10 cellular contexts compared by ENCODE assay signal in genomic region chr5:143506881-143507552, GRCh38.
A peak's percentile ranks its signal among the peaks of the same experiment; 100 is the strongest.
DNase-seq lines count a peak whose midpoint lies in the region; ATAC-seq and TF ChIP-seq lines count a peak whose summit lies in the region.
"Had no signal": no experiment of that assay in that cellular context is flagged by ENCODE, and none has a peak within 500 bp of the region (broad histone marks: within the 10 kb centered on the region; RNA-seq: fewer than 3 reads in every experiment).

No MANE protein-coding gene starts in this region.

- TF ChIP-seq POLR2A in adrenal gland (IDR thresholded peaks at IDR 0.05) (no peak), sigmoid colon (IDR thresholded peaks at IDR 0.05) (no peak)

- DNase-seq in GM23248 (peak; percentile 97), adrenal gland (peak in 6 of 7 donors; percentile 39 to 66 (median 54)), heart right ventricle (no peak), sigmoid colon (no peak), NCI-H524 treated with DMSO at 0.1 percent for 48 hours (lab: John Stamatoyannopoulos, UW) (no peak), NOMO-1 treated with DMSO at 0.1 percent for 48 hours (lab: John Stamatoyannopoulos, UW; ENCODE audit: unreplicated experiment) (no peak)
- no peak for DNase-seq in activated T-cell treated with anti-CD3 and anti-CD28 coated beads, Interleukin-2, amount 50 U/mL, for 72 hours
- DNase-seq: effector memory CD8-positive, alpha-beta T cell; testis had no signal

- H3K27me3 Mint-ChIP-seq in activated T-cell treated with anti-CD3 and anti-CD28 coated beads, Interleukin-2, amount 50 U/mL, for 72 hours (ENCODE audit: low read depth), result no peaks in the 10 kb centered on the region
- H3K27me3 Mint-ChIP-seq: effector memory CD8-positive, alpha-beta T cell had no signal

- H3F3A ChIP-seq in GM23248 (ENCODE audit: insufficient read depth), result peaks cover 44% of the 10 kb centered on the region

- no peak overlapping the region for H3K27ac Mint-ChIP-seq in activated T-cell treated with anti-CD3 and anti-CD28 coated beads, Interleukin-2, amount 50 U/mL, for 72 hours

- no peak for TF ChIP-seq EP300 in sigmoid colon (IDR thresholded peaks at IDR 0.05)

- no peaks in the 10 kb centered on the region for H3K36me3 Mint-ChIP-seq in activated T-cell treated with anti-CD3 and anti-CD28 coated beads, Interleukin-2, amount 50 U/mL, for 72 hours (ENCODE audit: insufficient read depth in 2 of 2)

- no peaks in the 10 kb centered on the region for H3K9me3 ChIP-seq in GM23248 (ENCODE audit: low read depth)
- no peaks in the 10 kb centered on the region for H3K9me3 ChIP-seq in adrenal gland (replicated peaks in 1 of 3)
- H3K9me3 ChIP-seq in heart right ventricle, result no peaks in the 10 kb centered on the region
- H3K9me3 ChIP-seq in sigmoid colon, result no peaks in the 10 kb centered on the region
- H3K9me3 ChIP-seq: testis had no signal

- H3K9ac ChIP-seq in GM23248, result peak overlapping the region; percentile 14

- H3K4me1 Mint-ChIP-seq in activated T-cell treated with anti-CD3 and anti-CD28 coated beads, Interleukin-2, amount 50 U/mL, for 72 hours (ENCODE audit: low read depth), result no peaks in the 10 kb centered on the region

- H2AFZ ChIP-seq in GM23248, result peak overlapping the region; percentile 35

- peak in 3 of 6 experiments; percentile 10 to 25 (median 12) for TF ChIP-seq CTCF in adrenal gland (IDR thresholded peaks at IDR 0.05)
- peak in 1 of 9 donors; percentile 14 for TF ChIP-seq CTCF in heart right ventricle (IDR thresholded peaks at IDR 0.05)
- no peak for TF ChIP-seq CTCF in sigmoid colon (IDR thresholded peaks at IDR 0.05)

- H3K4me1 ChIP-seq in GM23248 (ENCODE audit: insufficient read depth), result peaks cover 32% of the 10 kb centered on the region
- peaks cover 0 to 17% of the 10 kb centered on the region in 2 donors for H3K4me1 ChIP-seq in adrenal gland (replicated peaks in 1 of 2)
- peaks cover 0 to 32% (median 15%) of the 10 kb centered on the region in 9 donors for H3K4me1 ChIP-seq in heart right ventricle
- H3K4me1 ChIP-seq in sigmoid colon, result peaks cover 0 to 20% (median 14%) of the 10 kb centered on the region in 4 donors
- H3K4me1 ChIP-seq: testis had no signal

- peak in 7 of 8 donors; percentile 42 to 92 (median 74) for ATAC-seq in heart right ventricle
- ATAC-seq in HG03280 (IDR thresholded peaks at IDR 0.05; ENCODE audit: unreplicated experiment), result no peak
- ATAC-seq in activated T-cell treated with anti-CD3 and anti-CD28 coated beads, Interleukin-2, amount 50 U/mL, for 72 hours (replicated peaks in 1 of 2), result no peak
- ATAC-seq: effector memory CD8-positive, alpha-beta T cell had no signal

- no peaks in the 10 kb centered on the region for H3K9me2 ChIP-seq in GM23248 (ENCODE audit: insufficient read depth)

- no peaks in the 10 kb centered on the region for H3K9me3 Mint-ChIP-seq in activated T-cell treated with anti-CD3 and anti-CD28 coated beads, Interleukin-2, amount 50 U/mL, for 72 hours
- H3K9me3 Mint-ChIP-seq: effector memory CD8-positive, alpha-beta T cell had no signal

- peak overlapping the region; percentile 63 for H3K4me2 ChIP-seq in GM23248 (ENCODE audit: unreplicated experiment)

- WGBS in GM23248 (ENCODE audit: low coverage in 1 of 2, low lambda C conversion rate in 2 of 2, missing lambda C conversion rate in 2 of 2), 2 experiments, result 0% methylated on average over 1 of the region's 1 CpG
- 17 to 40% (median 27%) methylated on average over 1 of the region's 1 CpG for WGBS in adrenal gland, 4 donors
- WGBS in heart right ventricle, 2 donors, result 76 to 77% methylated on average over 1 of the region's 1 CpG
- 77 to 84% methylated on average over 1 of the region's 1 CpG for WGBS in sigmoid colon, 2 donors

- H3K27me3 ChIP-seq in GM23248 (replicated peaks; ENCODE audit: insufficient read depth) (no peaks in the 10 kb centered on the region), adrenal gland (no peaks in the 10 kb centered on the region), heart right ventricle (no peaks in the 10 kb centered on the region), sigmoid colon (no peaks in the 10 kb centered on the region)
- H3K27me3 ChIP-seq: testis had no signal

- no peaks in the 10 kb centered on the region for H3K79me2 ChIP-seq in GM23248 (ENCODE audit: insufficient read depth)

- no peaks in the 10 kb centered on the region for H4K20me1 ChIP-seq in GM23248 (ENCODE audit: insufficient read depth)

- H3K36me3 ChIP-seq in GM23248 (ENCODE audit: low read depth) (no peaks in the 10 kb centered on the region), adrenal gland (replicated peaks in 1 of 2) (no peaks in the 10 kb centered on the region), heart right ventricle (no peaks in the 10 kb centered on the region), sigmoid colon (no peaks in the 10 kb centered on the region)

- intact Hi-C loops in adrenal gland (cut with DNase I), result no loop called here
- intact Hi-C loops in heart right ventricle (cut with DNase I), result loop anchor here in 1 of 10 donors (10.0 kb wide), 1 partner anchor 462 kb away; no protein-coding TSS in a partner anchor
- intact Hi-C loops in sigmoid colon (cut with DNase I), result loop anchor here (5.0 kb wide), 1 partner anchor 105 kb away; the partner anchor contains the start of gene NR3C1

- H3K27ac ChIP-seq in GM23248 (peak overlapping the region; percentile 73), adrenal gland (peak overlapping the region in 4 of 5 donors; percentile 27 to 78 (median 62)), heart right ventricle (peak overlapping the region in 4 of 10 donors; percentile 4 to 34 (median 22)), sigmoid colon (peak overlapping the region in 3 of 4 donors; percentile 59 to 65 (median 60))
- H3K27ac ChIP-seq: testis had no signal

- no peak overlapping the region for H3K4me3 Mint-ChIP-seq in activated T-cell treated with anti-CD3 and anti-CD28 coated beads, Interleukin-2, amount 50 U/mL, for 72 hours
- H3K4me3 Mint-ChIP-seq: effector memory CD8-positive, alpha-beta T cell had no signal

- H3K4me3 ChIP-seq in GM23248 (peak overlapping the region; percentile 39), adrenal gland (no peak overlapping the region), heart right ventricle (no peak overlapping the region), sigmoid colon (no peak overlapping the region)
- H3K4me3 ChIP-seq: testis had no signal

- in situ Hi-C loops in GM23248 (cut with MboI), result no loop called here

Comparison
In these comparisons a context has a peak if more than half of its experiments do, and no peak if none do; other contexts are left out.
1. DNase-seq: peak in GM23248 (single experiment) and adrenal gland (6 of 7); none in heart right ventricle (0 of 2), sigmoid colon (single experiment), activated T-cell treated with anti-CD3 and anti-CD28 coated beads, Interleukin-2, amount 50 U/mL, for 72 hours (0 of 2), NCI-H524 treated with DMSO at 0.1 percent for 48 hours (single experiment) and NOMO-1 treated with DMSO at 0.1 percent for 48 hours (single experiment).
2. ATAC-seq: peak in heart right ventricle (7 of 8); none in HG03280 (single experiment) and activated T-cell treated with anti-CD3 and anti-CD28 coated beads, Interleukin-2, amount 50 U/mL, for 72 hours (0 of 2).